ENCODE assay signal across 9 cellular contexts in genomic region chr12:107091989-107092641, GRCh38. TPM values are rescaled to one million over a fixed set of nuclear protein-coding genes. Genes with fewer than 3 reads are reported as not detected.
A peak's percentile ranks its signal among the peaks of the same experiment; 100 is the strongest.
DNase-seq lines count a peak whose midpoint lies in the region; ATAC-seq, FAIRE-seq and TF ChIP-seq lines count a peak whose summit lies in the region.
"Had no signal": no experiment of that assay in that cellular context is flagged by ENCODE, and none has a peak within 500 bp of the region (broad histone marks: within the 10 kb centered on the region; RNA-seq: fewer than 3 reads in every experiment).

No MANE protein-coding gene starts in this region.

- H3K4me1 Mint-ChIP-seq in activated T-helper 17 cell treated with anti-CD3 and anti-CD28 coated beads, Interleukin-2, amount 50 U/mL, for 72 hours, result no peaks in the 10 kb centered on the region

- H3K27me3 Mint-ChIP-seq in activated T-helper 17 cell treated with anti-CD3 and anti-CD28 coated beads, Interleukin-2, amount 50 U/mL, for 72 hours, result no peaks in the 10 kb centered on the region
- H3K27me3 Mint-ChIP-seq: activated naive CD8-positive, alpha-beta T cell had no signal

- H3K79me2 ChIP-seq in osteoblast (ENCODE audit: insufficient read depth, low read length), result peaks cover 48% of the 10 kb centered on the region

- H3K36me3 ChIP-seq in osteoblast (ENCODE audit: insufficient read depth, low read length), result no peaks in the 10 kb centered on the region

- peaks cover 7% of the 10 kb centered on the region for H4K20me1 ChIP-seq in osteoblast (ENCODE audit: insufficient read depth, low read length)

- H3K4me1 ChIP-seq in osteoblast (ENCODE audit: insufficient read depth, low read length), result peaks cover 18% of the 10 kb centered on the region

- no peak for DNase-seq in D721Med (ENCODE audit: insufficient read length, low spot score)
- DNase-seq in HL-60 (ENCODE audit: low read depth in 1 of 2, low spot score in 1 of 2), result peak; percentile 28 to 58
- peak; percentile 74 for DNase-seq in NCI-H524 treated with DMSO at 0.1 percent for 48 hours (lab: John Stamatoyannopoulos, UW)
- DNase-seq in glomerular visceral epithelial cell (ENCODE audit: extremely low spot score), result peak; percentile 93
- DNase-seq in osteoblast (ENCODE audit: insufficient read length, low spot score, missing footprints), result peak; percentile 84

- peak; percentile 55 for TF ChIP-seq CTCF in D721Med (IDR thresholded peaks at IDR 0.05; ENCODE audit: insufficient read depth, missing control alignments)
- TF ChIP-seq CTCF in HL-60 (IDR thresholded peaks at IDR 0.05; ENCODE audit: insufficient read depth, low read length), result peak; percentile 23
- peak; percentile 90 for TF ChIP-seq CTCF in osteoblast (IDR thresholded peaks at IDR 0.05; ENCODE audit: extremely low read depth, low read depth, low read length)

- ATAC-seq in activated T-helper 17 cell treated with anti-CD3 and anti-CD28 coated beads, Interleukin-2, amount 50 U/mL, for 72 hours (replicated peaks), result peak; percentile 21
- ATAC-seq in GM21528 (IDR thresholded peaks at IDR 0.05; ENCODE audit: low FRiP score, unreplicated experiment), result no peak
- ATAC-seq in GM21576 (IDR thresholded peaks at IDR 0.05; ENCODE audit: unreplicated experiment), result no peak

- no peak overlapping the region for H3K4me3 Mint-ChIP-seq in activated T-helper 17 cell treated with anti-CD3 and anti-CD28 coated beads, Interleukin-2, amount 50 U/mL, for 72 hours
- H3K4me3 Mint-ChIP-seq: activated naive CD8-positive, alpha-beta T cell had no signal

- no peaks in the 10 kb centered on the region for H3K9me3 Mint-ChIP-seq in activated T-helper 17 cell treated with anti-CD3 and anti-CD28 coated beads, Interleukin-2, amount 50 U/mL, for 72 hours

- H2AFZ ChIP-seq in osteoblast (ENCODE audit: low read length), result peak overlapping the region; percentile 93

- no peak overlapping the region for H3K27ac ChIP-seq in HL-60 (replicated peaks)
- H3K27ac ChIP-seq in osteoblast (ENCODE audit: low read depth, low read length), result peak overlapping the region; percentile 98

- H3K27me3 ChIP-seq in HL-60 (ENCODE audit: insufficient read depth, poor library complexity, severe bottlenecking) (no peaks in the 10 kb centered on the region), osteoblast (ENCODE audit: insufficient read depth, low read length) (no peaks in the 10 kb centered on the region)

- H3K36me3 Mint-ChIP-seq in activated T-helper 17 cell treated with anti-CD3 and anti-CD28 coated beads, Interleukin-2, amount 50 U/mL, for 72 hours (ENCODE audit: low read depth), result no peaks in the 10 kb centered on the region

- H3K27ac Mint-ChIP-seq in activated T-helper 17 cell treated with anti-CD3 and anti-CD28 coated beads, Interleukin-2, amount 50 U/mL, for 72 hours, result no peak overlapping the region
- H3K27ac Mint-ChIP-seq: activated naive CD8-positive, alpha-beta T cell had no signal

- peak overlapping the region; percentile 54; the same call in 1 of the 2 replicates for H3K4me3 ChIP-seq in HL-60 (replicated peaks; ENCODE audit: insufficient read depth, low read length)
- H3K4me3 ChIP-seq in osteoblast (ENCODE audit: insufficient read depth, low read length), result peak overlapping the region; percentile 91

- H3K4me2 ChIP-seq in osteoblast (ENCODE audit: insufficient read depth, low read length), result peak overlapping the region; percentile 85

- no peaks in the 10 kb centered on the region for H3K9me3 ChIP-seq in osteoblast (ENCODE audit: low read depth, low read length)

- FAIRE-seq in D721Med (lab: Jason Lieb, UNC), result peak; percentile 75

RNA-seq across cellular contexts. Expression of gene CRY1, which starts 1.2 kb away (rescaled TPM):
- 10 to 100 TPM; 14.6 to 21.6 TPM for total RNA-seq in activated T-helper 17 cell treated with anti-CD3 and anti-CD28 coated beads, Interleukin-2, amount 50 U/mL, for 72 hours
- 16.2 and 18.1 TPM in 2 replicates for total RNA-seq in osteoblast

Comparison
In these comparisons a context has a peak if more than half of its experiments do, and no peak if none do; other contexts are left out.
1. CTCF ChIP-seq: peak in every context shown above with its lines; median percentile 90 in osteoblast; 55 in D721Med; 23 in HL-60.